ENCODE assay signal across 1 cellular context in genomic region chrX:130654409-130654970, GRCh38.
TF ChIP-seq lines count a peak whose summit lies in the region.

No MANE protein-coding gene starts in this region.

TF ChIP-seq in SK-N-SH, 30 proteins besides CTCF, POLR2A, EP300 and RAD21:
- TF ChIP-seq GATA2 (CRISPR knock-in tag; IDR thresholded peaks at IDR 0.05) (peak; percentile 73), FOXJ3 (CRISPR knock-in tag; IDR thresholded peaks at IDR 0.05) (peak; percentile 16; the same call in 1 of the 2 replicates), RCOR1 (IDR thresholded peaks at IDR 0.05; ENCODE audit: low read length) (peak; percentile 67; the same call in 1 of the 2 replicates), TCF12 (IDR thresholded peaks at IDR 0.05) (peak; percentile 50; the same call in 1 of the 2 replicates), NRF1 (IDR thresholded peaks at IDR 0.05; ENCODE audit: low read depth, low read length) (no peak)
